ENCODE assay signal across 9 cellular contexts in the genomic region with DNA sequence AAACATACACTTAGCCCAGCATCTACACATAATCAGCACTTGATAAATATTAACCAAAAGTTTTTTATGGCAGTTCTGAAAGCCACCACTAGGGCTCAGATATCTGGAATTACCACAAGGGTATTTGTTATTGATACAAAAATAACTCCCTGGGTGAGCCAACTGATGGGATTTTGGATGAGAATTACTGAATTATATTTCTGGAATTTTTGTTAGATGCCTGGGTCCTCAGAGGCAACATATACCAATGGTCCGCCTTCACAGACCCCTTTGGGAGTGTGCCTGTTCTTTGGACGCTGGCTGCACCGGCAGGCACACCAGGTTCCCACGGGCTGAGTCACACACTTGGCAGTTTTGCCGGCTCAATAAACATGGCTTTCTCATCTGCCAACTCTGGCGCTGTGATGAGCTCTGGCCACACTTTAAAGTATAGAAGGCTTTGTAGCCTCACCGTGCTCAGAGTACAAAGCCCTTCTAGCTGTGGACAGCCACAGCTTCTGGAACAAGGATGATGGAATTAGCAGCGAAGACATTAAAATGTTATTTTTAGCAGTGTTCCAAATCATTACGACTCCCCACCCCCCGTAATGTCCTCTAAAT. TPM values are rescaled to one million over a fixed set of nuclear protein-coding genes. Genes with fewer than 3 reads are reported as not detected.
A peak's percentile ranks its signal among the peaks of the same experiment; 100 is the strongest.
DNase-seq lines count a peak whose midpoint lies in the region; ATAC-seq and TF ChIP-seq lines count a peak whose summit lies in the region.
"Had no signal": no experiment of that assay in that cellular context is flagged by ENCODE, and none has a peak within 500 bp of the region (broad histone marks: within the 10 kb centered on the region; RNA-seq: fewer than 3 reads in every experiment).

No MANE protein-coding gene starts in this region.

- peak overlapping the region; percentile 66 to 79 (median 79) for H3K9ac ChIP-seq in skeletal muscle tissue (ENCODE audit: low read depth in 1 of 3, low read length in 3 of 3)

- no peaks in the 10 kb centered on the region for H3K9me3 ChIP-seq in skeletal muscle tissue (ENCODE audit: control insufficient read depth in 3 of 3, low read length in 3 of 3)
- no peaks in the 10 kb centered on the region for H3K9me3 ChIP-seq in WERI-Rb-1 (ENCODE audit: severe bottlenecking)

- H3K27ac ChIP-seq in skeletal muscle tissue (ENCODE audit: low read depth, low read length) (peak overlapping the region; percentile 98), WERI-Rb-1 (no peak overlapping the region)

- H3K36me3 ChIP-seq in skeletal muscle tissue (ENCODE audit: control insufficient read depth in 3 of 3, insufficient read depth in 3 of 3, low read length in 3 of 3) = no peaks in the 10 kb centered on the region
- H3K36me3 ChIP-seq in WERI-Rb-1 = no peaks in the 10 kb centered on the region

- no peaks in the 10 kb centered on the region for H3K27me3 ChIP-seq in skeletal muscle tissue (ENCODE audit: control insufficient read depth in 3 of 3, insufficient read depth in 3 of 3, low read length in 3 of 3)
- H3K27me3 ChIP-seq in WERI-Rb-1 (ENCODE audit: insufficient read depth, low read depth, severe bottlenecking) = no peaks in the 10 kb centered on the region

- DNase-seq in D341Med (ENCODE audit: low spot score) = peak; percentile 41
- DNase-seq in NAMALWA (ENCODE audit: low spot score) = peak; percentile 73
- peak in 54 of 58 donors; percentile 3 to 84 (median 46) for DNase-seq in anterior cingulate cortex (lab: John Stamatoyannopoulos, UW)
- peak in 36 of 51 donors; percentile 4 to 79 (median 40) for DNase-seq in hypothalamus (lab: John Stamatoyannopoulos, UW)
- no peak for DNase-seq in WERI-Rb-1
- no peak for DNase-seq in stimulated activated CD4-positive, alpha-beta T cell treated with anti-CD3 and anti-CD28 coated beads, Interleukin-2, amount 100 ng/mL, for 48 hours
- DNase-seq: naive B cell had no signal

- no peak for TF ChIP-seq CTCF in WERI-Rb-1 (IDR thresholded peaks at IDR 0.05; ENCODE audit: low read depth, low read length)

- H3K4me3 ChIP-seq in skeletal muscle tissue (ENCODE audit: low read length in 3 of 3) = peak overlapping the region; percentile 30 to 58 (median 52)
- no peak overlapping the region for H3K4me3 ChIP-seq in WERI-Rb-1 (ENCODE audit: low read depth, low read length)

- ATAC-seq in HG02970 (IDR thresholded peaks at IDR 0.05; ENCODE audit: low FRiP score, unreplicated experiment) = no peak

- H3K4me1 ChIP-seq in skeletal muscle tissue (ENCODE audit: control insufficient read depth in 3 of 3, insufficient read depth in 3 of 3, low read length in 3 of 3) = peaks cover 39 to 55% (median 50%) of the 10 kb centered on the region in 3 donors

RNA-seq across cellular contexts. Expression of a gene that starts 24.5 kb away (rescaled TPM):
- 12.5 TPM for total RNA-seq in skeletal muscle tissue

Comparison
In these comparisons a context has a peak if more than half of its experiments do, and no peak if none do; other contexts are left out.
1. DNase-seq: peak in D341Med (single experiment), NAMALWA (single experiment), anterior cingulate cortex (54 of 58) and hypothalamus (36 of 51); none in WERI-Rb-1 (single experiment) and stimulated activated CD4-positive, alpha-beta T cell treated with anti-CD3 and anti-CD28 coated beads, Interleukin-2, amount 100 ng/mL, for 48 hours (0 of 2).